1 cellular context compared by ENCODE assay signal in the genomic region with DNA sequence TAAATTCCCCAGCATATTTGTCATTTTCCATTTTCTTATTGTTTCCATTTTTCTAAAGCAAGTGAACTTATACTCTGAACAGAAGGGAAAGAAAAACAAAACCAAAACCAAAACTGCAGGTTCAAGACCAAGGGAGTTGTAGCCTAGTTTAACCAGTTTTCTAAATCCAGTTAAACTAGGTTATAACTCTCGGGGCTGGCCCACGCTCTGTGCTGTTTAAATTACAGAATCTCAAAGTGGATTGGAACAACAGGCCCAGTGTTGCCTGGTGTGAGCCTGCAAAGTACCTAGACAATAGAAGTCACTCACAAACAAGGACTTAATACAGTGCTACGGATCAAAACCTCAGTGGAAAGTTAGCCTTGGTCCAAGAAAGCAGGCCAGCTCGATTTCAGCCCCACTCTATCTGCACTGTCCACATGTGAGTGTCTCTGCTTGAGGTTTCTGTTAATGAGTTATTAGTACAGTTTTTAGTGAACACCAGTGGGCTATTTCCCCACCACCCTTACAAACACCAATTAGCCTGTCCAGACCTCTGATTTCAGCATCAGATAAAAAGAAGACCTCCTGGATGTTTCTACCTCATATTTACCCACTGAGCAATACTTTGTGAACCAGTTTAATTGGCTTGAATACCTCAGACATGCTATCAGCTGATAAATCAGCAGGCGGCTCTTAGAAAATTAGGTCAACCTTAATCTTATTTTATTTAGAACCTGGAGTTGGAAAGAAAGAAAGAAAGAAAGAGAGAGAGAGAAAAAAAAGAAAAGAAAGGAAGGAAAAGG.
TF ChIP-seq lines count a peak whose summit lies in the region.

No MANE protein-coding gene starts in this region.

TF ChIP-seq in GM12878, 131 proteins besides CTCF, POLR2A, EP300 and RAD21:
- TF ChIP-seq E2F8 (IDR thresholded peaks at IDR 0.05; ENCODE audit: low read depth, partially characterized antibody) (no peak), FOXM1 (IDR thresholded peaks at IDR 0.05; ENCODE audit: low read depth, low read length) (no peak), PBX3 (IDR thresholded peaks at IDR 0.05; ENCODE audit: insufficient replicate concordance, low read depth, low read length) (no peak), BACH1 (IDR thresholded peaks at IDR 0.05; ENCODE audit: borderline replicate concordance) (no peak), NR2C1 (IDR thresholded peaks at IDR 0.05) (no peak), KAT2A (conservative IDR thresholded peaks at IDR 0.05; ENCODE audit: control insufficient read depth, low read depth, low read length) (no peak), YBX1 (IDR thresholded peaks at IDR 0.05) (no peak)
- TF ChIP-seq, protein P1, sequence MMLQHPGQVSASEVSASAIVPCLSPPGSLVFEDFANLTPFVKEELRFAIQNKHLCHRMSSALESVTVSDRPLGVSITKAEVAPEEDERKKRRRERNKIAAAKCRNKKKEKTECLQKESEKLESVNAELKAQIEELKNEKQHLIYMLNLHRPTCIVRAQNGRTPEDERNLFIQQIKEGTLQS (IDR thresholded peaks at IDR 0.05; ENCODE audit: borderline replicate concordance, extremely low read depth, low read depth, low read length), result no peak
- TF ChIP-seq, protein P2, sequence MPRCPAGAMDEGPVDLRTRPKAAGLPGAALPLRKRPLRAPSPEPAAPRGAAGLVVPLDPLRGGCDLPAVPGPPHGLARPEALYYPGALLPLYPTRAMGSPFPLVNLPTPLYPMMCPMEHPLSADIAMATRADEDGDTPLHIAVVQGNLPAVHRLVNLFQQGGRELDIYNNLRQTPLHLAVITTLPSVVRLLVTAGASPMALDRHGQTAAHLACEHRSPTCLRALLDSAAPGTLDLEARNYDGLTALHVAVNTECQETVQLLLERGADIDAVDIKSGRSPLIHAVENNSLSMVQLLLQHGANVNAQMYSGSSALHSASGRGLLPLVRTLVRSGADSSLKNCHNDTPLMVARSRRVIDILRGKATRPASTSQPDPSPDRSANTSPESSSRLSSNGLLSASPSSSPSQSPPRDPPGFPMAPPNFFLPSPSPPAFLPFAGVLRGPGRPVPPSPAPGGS (IDR thresholded peaks at IDR 0.05; ENCODE audit: borderline replicate concordance, insufficient read depth, low read depth, low read length, poor library complexity, severe bottlenecking), result no peak
- TF ChIP-seq, protein P3, sequence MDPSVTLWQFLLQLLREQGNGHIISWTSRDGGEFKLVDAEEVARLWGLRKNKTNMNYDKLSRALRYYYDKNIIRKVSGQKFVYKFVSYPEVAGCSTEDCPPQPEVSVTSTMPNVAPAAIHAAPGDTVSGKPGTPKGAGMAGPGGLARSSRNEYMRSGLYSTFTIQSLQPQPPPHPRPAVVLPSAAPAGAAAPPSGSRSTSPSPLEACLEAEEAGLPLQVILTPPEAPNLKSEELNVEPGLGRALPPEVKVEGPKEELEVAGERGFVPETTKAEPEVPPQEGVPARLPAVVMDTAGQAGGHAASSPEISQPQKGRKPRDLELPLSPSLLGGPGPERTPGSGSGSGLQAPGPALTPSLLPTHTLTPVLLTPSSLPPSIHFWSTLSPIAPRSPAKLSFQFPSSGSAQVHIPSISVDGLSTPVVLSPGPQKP (IDR thresholded peaks at IDR 0.05; ENCODE audit: low read depth, low read length), result no peak
